ENCODE assay signal across 14 cellular contexts in genomic region chr2:195648780-195649179, GRCh38. TPM values are rescaled to one million over a fixed set of nuclear protein-coding genes. Genes with fewer than 3 reads are reported as not detected.
DNase-seq lines count a peak whose midpoint lies in the region; ATAC-seq, FAIRE-seq and TF ChIP-seq lines count a peak whose summit lies in the region.
"Had no signal": no experiment of that assay in that cellular context is flagged by ENCODE, and none has a peak within 500 bp of the region (broad histone marks: within the 10 kb centered on the region; RNA-seq: fewer than 3 reads in every experiment).

No MANE protein-coding gene starts in this region.

- H3K9me3 Mint-ChIP-seq in activated CD8-positive, alpha-beta T cell treated with anti-CD3 and anti-CD28 coated beads for 36 hours = no peaks in the 10 kb centered on the region
- no peaks in the 10 kb centered on the region for H3K9me3 Mint-ChIP-seq in natural killer cell

- H3K36me3 Mint-ChIP-seq in activated CD8-positive, alpha-beta T cell treated with anti-CD3 and anti-CD28 coated beads for 36 hours (ENCODE audit: low read depth) = no peaks in the 10 kb centered on the region
- H3K36me3 Mint-ChIP-seq in natural killer cell = no peaks in the 10 kb centered on the region

- no peak overlapping the region for H3K27ac ChIP-seq in body of pancreas
- H3K27ac ChIP-seq: colonic mucosa, esophagus muscularis mucosa, thoracic aorta had no signal

- TF ChIP-seq POLR2A in body of pancreas (IDR thresholded peaks at IDR 0.05) = no peak

- no peaks in the 10 kb centered on the region for H3K4me1 ChIP-seq in body of pancreas
- H3K4me1 ChIP-seq: Caco-2, colonic mucosa, esophagus muscularis mucosa had no signal

- CTCF ChIA-PET in activated CD8-positive, alpha-beta T cell treated with anti-CD3 and anti-CD28 coated beads for 36 hours (lab: Charles Lee) = no interaction called here

- intact Hi-C loops in activated CD8-positive, alpha-beta T cell treated with anti-CD3 and anti-CD28 coated beads for 36 hours (cut with micrococcal nuclease) = no loop called here
- intact Hi-C loops in natural killer cell (cut with micrococcal nuclease) = no loop called here
- intact Hi-C loops in body of pancreas (cut with DNase I) = no loop called here

- H3K27ac Mint-ChIP-seq in activated CD8-positive, alpha-beta T cell treated with anti-CD3 and anti-CD28 coated beads for 36 hours = peak overlapping the region; percentile 81
- peak overlapping the region; percentile 82 to 92 for H3K27ac Mint-ChIP-seq in natural killer cell

- FAIRE-seq in GM18507 (lab: Jason Lieb, UNC) = peak; percentile 78

- H3K4me3 ChIP-seq in body of pancreas = no peak overlapping the region
- H3K4me3 ChIP-seq: colonic mucosa, esophagus muscularis mucosa, lung, thoracic aorta had no signal

- ATAC-seq in activated CD8-positive, alpha-beta T cell treated with anti-CD3 and anti-CD28 coated beads for 36 hours = peak; percentile 82
- ATAC-seq in natural killer cell (peak; percentile 49 to 61 (median 57)), GM21423 (IDR thresholded peaks at IDR 0.05; ENCODE audit: unreplicated experiment) (no peak), body of pancreas (no peak)

- 76 to 91% methylated on average over 5 of the region's 5 CpGs for WGBS in body of pancreas, 2 donors

- POLR2A ChIA-PET in activated CD8-positive, alpha-beta T cell treated with anti-CD3 and anti-CD28 coated beads for 36 hours (lab: Charles Lee) = interaction anchor here (0.7 to 1.1 kb wide), 2 partner anchors 8 to 18 kb away, joined by 3 to 4 read pairs; partner anchors contain the start of gene SLC39A10

- DNase-seq in GM18507 (ENCODE audit: extremely low spot score, insufficient read length, low read depth) (no peak), MV-4-11 (lab: John Stamatoyannopoulos, UW) (peak; percentile 83), natural killer cell (no peak), body of pancreas (no peak), activated gamma-delta T cell treated with Interleukin-2 at 50 U/mL for 16 hours (no peak)
- peak; percentile 48 for DNase-seq in activated CD8-positive, alpha-beta T cell treated with anti-CD3 and anti-CD28 coated beads for 36 hours
- DNase-seq: Caco-2, colonic mucosa, Kasumi-1, NCI-H2081 treated with DMSO at 0.1 percent for 48 hours had no signal

- H3K9me3 ChIP-seq in body of pancreas = no peaks in the 10 kb centered on the region
- H3K9me3 ChIP-seq: Caco-2, colonic mucosa, esophagus muscularis mucosa, thoracic aorta had no signal

- H3K36me3 ChIP-seq in body of pancreas (replicated peaks in 1 of 2; ENCODE audit: insufficient read depth in 1 of 2, low read depth in 2 of 2) = no peaks in the 10 kb centered on the region
- H3K36me3 ChIP-seq: colonic mucosa, esophagus muscularis mucosa, thoracic aorta had no signal

- no peak for TF ChIP-seq CTCF in activated CD8-positive, alpha-beta T cell treated with anti-CD3 and anti-CD28 coated beads for 36 hours (IDR thresholded peaks at IDR 0.05)
- no peak for TF ChIP-seq CTCF in natural killer cell (IDR thresholded peaks at IDR 0.05)
- TF ChIP-seq CTCF in body of pancreas (IDR thresholded peaks at IDR 0.05) = no peak

- no peaks in the 10 kb centered on the region for H3K27me3 Mint-ChIP-seq in activated CD8-positive, alpha-beta T cell treated with anti-CD3 and anti-CD28 coated beads for 36 hours
- H3K27me3 Mint-ChIP-seq in natural killer cell (ENCODE audit: low read depth in 2 of 2) = no peaks in the 10 kb centered on the region

- peaks cover 15% of the 10 kb centered on the region for H3K4me1 Mint-ChIP-seq in activated CD8-positive, alpha-beta T cell treated with anti-CD3 and anti-CD28 coated beads for 36 hours (ENCODE audit: low read depth)
- H3K4me1 Mint-ChIP-seq in natural killer cell = peaks cover 29 to 36% of the 10 kb centered on the region in 2 donors

- no peaks in the 10 kb centered on the region for H3K27me3 ChIP-seq in body of pancreas
- H3K27me3 ChIP-seq: colonic mucosa, esophagus muscularis mucosa had no signal

- H3K4me3 Mint-ChIP-seq in activated CD8-positive, alpha-beta T cell treated with anti-CD3 and anti-CD28 coated beads for 36 hours = peak overlapping the region; percentile 55
- H3K4me3 Mint-ChIP-seq in natural killer cell = peak overlapping the region; percentile 72

RNA-seq across cellular contexts. Expression of gene SLC39A10, which starts 8.2 kb away (rescaled TPM):
- total RNA-seq in activated CD8-positive, alpha-beta T cell treated with anti-CD3 and anti-CD28 coated beads for 36 hours = 10 to 100 TPM; 25.6 to 25.8 TPM
- total RNA-seq in natural killer cell (10 to 100 TPM; 56.5 to 69.6 (median 58.5) TPM), body of pancreas (10 to 100 TPM; 17.8 to 18.7 TPM)

Comparison
In these comparisons a context has a peak if more than half of its experiments do, and no peak if none do; other contexts are left out.
1. DNase-seq: peak in MV-4-11 (single experiment) and activated CD8-positive, alpha-beta T cell treated with anti-CD3 and anti-CD28 coated beads for 36 hours (single experiment); none in GM18507 (single experiment), natural killer cell (single experiment), body of pancreas (0 of 4) and activated gamma-delta T cell treated with Interleukin-2 at 50 U/mL for 16 hours (single experiment).
2. ATAC-seq: peak in activated CD8-positive, alpha-beta T cell treated with anti-CD3 and anti-CD28 coated beads for 36 hours (single experiment) and natural killer cell (3 of 3); none in GM21423 (single experiment) and body of pancreas (single experiment).